12 cellular contexts compared by ENCODE assay signal in the genomic region with DNA sequence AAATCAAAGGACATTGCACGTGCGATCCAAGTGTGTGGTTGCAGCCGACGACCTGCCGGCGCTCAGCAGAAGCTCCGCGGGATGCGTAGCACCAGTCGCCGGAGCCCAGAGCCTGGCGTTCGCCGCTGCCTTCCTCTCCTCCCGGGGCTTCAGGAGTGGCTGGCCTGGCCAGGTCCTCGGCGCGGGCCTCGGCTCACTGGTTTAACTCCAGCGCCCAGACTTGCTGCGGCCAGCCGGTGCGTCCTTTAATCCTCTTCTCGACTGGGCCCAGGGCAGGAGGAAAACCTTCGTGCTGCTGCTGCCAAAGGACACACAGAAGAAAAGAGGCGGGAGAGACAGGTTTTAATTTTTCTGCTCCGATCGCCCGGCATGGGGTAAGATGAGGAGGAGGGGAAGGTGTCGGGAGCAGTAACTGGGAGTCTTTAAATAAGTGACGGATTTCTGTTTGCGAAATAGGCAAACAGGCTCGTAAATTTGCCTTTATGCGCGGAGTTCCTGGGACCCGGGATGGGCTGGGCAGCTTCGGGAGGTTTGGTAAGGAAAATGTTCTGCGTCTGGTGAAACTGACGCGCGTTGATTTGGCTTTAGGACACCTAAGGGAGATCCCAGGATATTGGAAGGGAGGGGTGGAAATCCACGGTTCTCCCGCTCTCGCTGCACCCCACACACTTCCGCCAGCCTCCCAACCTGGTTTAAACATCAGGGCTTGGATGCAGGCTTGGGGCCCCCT. TPM values are rescaled to one million over a fixed set of nuclear protein-coding genes. Genes with fewer than 3 reads are reported as not detected.
DNase-seq lines count a peak whose midpoint lies in the region; ATAC-seq and TF ChIP-seq lines count a peak whose summit lies in the region.
"Had no signal": no experiment of that assay in that cellular context is flagged by ENCODE, and none has a peak within 500 bp of the region (broad histone marks: within the 10 kb centered on the region; RNA-seq: fewer than 3 reads in every experiment).

No MANE protein-coding gene starts in this region.

- H3K36me3 ChIP-seq in mesodermal cell (ENCODE audit: control insufficient read depth, insufficient read depth, low read length) = peaks cover 40% of the 10 kb centered on the region

- peak overlapping the region; percentile 82 for H3K4me3 ChIP-seq in mesodermal cell (ENCODE audit: extremely low read depth, insufficient read depth, low read length, poor library complexity, severe bottlenecking)

- CTCF ChIA-PET in Calu3 (lab: Charles Lee) = no interaction called here

- TF ChIP-seq CTCF in Calu3 (IDR thresholded peaks at IDR 0.05; ENCODE audit: unreplicated experiment) = no peak

- H3K36me3 Mint-ChIP-seq in activated naive CD8-positive, alpha-beta T cell = no peaks in the 10 kb centered on the region
- no peaks in the 10 kb centered on the region for H3K36me3 Mint-ChIP-seq in Calu3 (ENCODE audit: insufficient read depth, unreplicated experiment)

- H3K4me1 Mint-ChIP-seq in activated naive CD8-positive, alpha-beta T cell (ENCODE audit: low read depth) = peaks cover 67% of the 10 kb centered on the region
- peaks cover 8% of the 10 kb centered on the region for H3K4me1 Mint-ChIP-seq in Calu3 (ENCODE audit: low read depth, unreplicated experiment)

- no TSS peak for BruUV-seq in Calu3 (replicated peaks; lab: Mats Ljungman, UMichigan)

- peaks cover 33% of the 10 kb centered on the region for H3K4me1 ChIP-seq in mesodermal cell (ENCODE audit: control insufficient read depth, insufficient read depth, low read length, poor library complexity, severe bottlenecking)

- no peaks in the 10 kb centered on the region for H3K9me3 ChIP-seq in mesodermal cell (ENCODE audit: control insufficient read depth, low read length)

- H3K27ac Mint-ChIP-seq in activated naive CD8-positive, alpha-beta T cell = no peak overlapping the region
- no peak overlapping the region for H3K27ac Mint-ChIP-seq in Calu3 (ENCODE audit: unreplicated experiment)

- H3K27ac ChIP-seq in mesodermal cell (ENCODE audit: low read depth, low read length, severe bottlenecking) = peak overlapping the region; percentile 84
- H3K27ac ChIP-seq: epithelial cell of prostate had no signal

- ATAC-seq in left ventricle myocardium superior (no peak), left cardiac atrium (no peak), GM18858 (IDR thresholded peaks at IDR 0.05; ENCODE audit: unreplicated experiment) (no peak), GM21515 (IDR thresholded peaks at IDR 0.05; ENCODE audit: unreplicated experiment) (no peak)
- ATAC-seq: right cardiac atrium had no signal

- H3K27me3 Mint-ChIP-seq in activated naive CD8-positive, alpha-beta T cell = peaks cover 63% of the 10 kb centered on the region
- H3K27me3 Mint-ChIP-seq in Calu3 (ENCODE audit: unreplicated experiment) = peaks cover 92% of the 10 kb centered on the region

- intact Hi-C loops in left ventricle myocardium superior (cut with micrococcal nuclease) (no loop called here), left cardiac atrium (cut with DNase I) (no loop called here), Calu3 (cut with micrococcal nuclease; ENCODE audit: unreplicated experiment) (no loop called here)

- DNase-seq in left ventricle myocardium superior (peak; percentile 51), left cardiac atrium (no peak), Calu3 (no peak), DMS153 treated with DMSO at 0.1 percent for 48 hours (lab: John Stamatoyannopoulos, UW; ENCODE audit: unreplicated experiment) (no peak)
- DNase-seq: NK-92 treated with Interleukin-12 subunit alpha and Interleukin-12 subunit beta, amount 100 ng/mL, for 24 hours had no signal

- peak overlapping the region; percentile 68 for H3K4me3 Mint-ChIP-seq in activated naive CD8-positive, alpha-beta T cell
- no peak overlapping the region for H3K4me3 Mint-ChIP-seq in Calu3 (ENCODE audit: low read depth, unreplicated experiment)

- 1% methylated on average over 37 to 40 of the region's 45 CpGs for WGBS in mesodermal cell (ENCODE audit: insufficient coverage in 2 of 2), 2 experiments

- no peaks in the 10 kb centered on the region for H3K9me3 Mint-ChIP-seq in activated naive CD8-positive, alpha-beta T cell (ENCODE audit: low read depth)
- no peaks in the 10 kb centered on the region for H3K9me3 Mint-ChIP-seq in Calu3 (ENCODE audit: low read depth, unreplicated experiment)

RNA-seq across cellular contexts. Expression of a gene that starts 2.2 kb away (rescaled TPM):
- total RNA-seq in left ventricle myocardium superior (37.8 TPM), left cardiac atrium (1 to 10 TPM; 4.7 to 5.2 TPM), Calu3 (2022) (not detected in 2 replicates)
- 366 TPM for polyA plus RNA-seq in mesodermal cell (2013, experiment 1 of 2)
- polyA plus RNA-seq in mesodermal cell (2013, experiment 2 of 2) = 464 TPM
- total RNA-seq: kidney epithelial cell had no signal

RNA-seq across cellular contexts. Expression of a gene that starts 30.0 kb away (rescaled TPM):
- 39.2 TPM for total RNA-seq in left ventricle myocardium superior
- 10 to 100 TPM; 32.1 to 33.8 TPM for total RNA-seq in left cardiac atrium
- polyA plus RNA-seq in mesodermal cell (2013, experiment 1 of 2) = 60.6 TPM
- 64.0 TPM for polyA plus RNA-seq in mesodermal cell (2013, experiment 2 of 2)
- 28.7 and 38.6 TPM in 2 replicates for total RNA-seq in Calu3 (2022)
